In genomic region chr14:92960706-92961566, GRCh38 we compare ENCODE assay signal across 13 cellular contexts. TPM values are rescaled to one million over a fixed set of nuclear protein-coding genes. Genes with fewer than 3 reads are reported as not detected.
DNase-seq lines count a peak whose midpoint lies in the region; ATAC-seq and TF ChIP-seq lines count a peak whose summit lies in the region.
"Had no signal": no experiment of that assay in that cellular context is flagged by ENCODE, and none has a peak within 500 bp of the region (broad histone marks: within the 10 kb centered on the region; RNA-seq: fewer than 3 reads in every experiment).

No MANE protein-coding gene starts in this region.

- POLR2A ChIA-PET in SK-N-SH (lab: Yijun Ruan, JAX) = interaction anchor here (1.1 kb wide), 1 partner anchor 172 kb away, joined by 3 read pairs; no protein-coding TSS in a partner anchor

- H3K9me3 ChIP-seq in SK-N-SH = no peaks in the 10 kb centered on the region
- H3K9me3 ChIP-seq: mucosa of descending colon had no signal

- 73% methylated on average over 13 of the region's 18 CpGs for WGBS in SK-N-SH (ENCODE audit: low lambda C conversion rate)

- no peak for ATAC-seq in GM19463 (IDR thresholded peaks at IDR 0.05; ENCODE audit: unreplicated experiment)
- ATAC-seq: mucosa of descending colon had no signal

- no peaks in the 10 kb centered on the region for H3K9me2 ChIP-seq in SK-N-SH

- no peaks in the 10 kb centered on the region for H3K79me2 ChIP-seq in SK-N-SH (ENCODE audit: insufficient read depth)

- no peaks in the 10 kb centered on the region for H3K27me3 ChIP-seq in SK-N-SH (ENCODE audit: insufficient read depth)

- no peak overlapping the region for H3K9ac ChIP-seq in SK-N-SH

- H3K36me3 ChIP-seq in SK-N-SH (replicated peaks in 1 of 2; ENCODE audit: control insufficient read depth in 1 of 2, insufficient read depth in 2 of 2, low read length in 1 of 2) = peaks cover 0 to 4% of the 10 kb centered on the region in 2 experiments

- H4K20me1 ChIP-seq in SK-N-SH (ENCODE audit: insufficient read depth) = no peaks in the 10 kb centered on the region

- H3K4me3 ChIP-seq in SK-N-SH (ENCODE audit: low read depth in 2 of 2, low read length in 1 of 2) = no peak overlapping the region
- H3K4me3 ChIP-seq in fibroblast of the aortic adventitia (ENCODE audit: low read depth, low read length) = no peak overlapping the region
- H3K4me3 ChIP-seq: mucosa of descending colon had no signal

- no peak overlapping the region for H2AFZ ChIP-seq in SK-N-SH (ENCODE audit: low read depth)

- DNase-seq in NCI-H345 (lab: John Stamatoyannopoulos, UW) = peak; percentile 37
- DNase-seq in NCI-H345 treated with DMSO at 0.1 percent for 48 hours (lab: John Stamatoyannopoulos, UW; ENCODE audit: unreplicated experiment) = no peak
- no peak for DNase-seq in SK-N-SH
- DNase-seq in fibroblast of the aortic adventitia (ENCODE audit: low read depth) = peak; percentile 39
- peak in 1 of 49 donors; percentile 31 for DNase-seq in substantia nigra (lab: John Stamatoyannopoulos, UW)
- no peak for DNase-seq in HuH-7 (ENCODE audit: low spot score)
- DNase-seq in stimulated activated CD8-positive, alpha-beta memory T cell treated with anti-CD3 and anti-CD28 coated beads, Interleukin-4, amount 100 ng/mL, for 48 hours = no peak
- DNase-seq: activated naive CD8-positive, alpha-beta T cell treated with anti-CD3 and anti-CD28 coated beads, Interleukin-2, amount 10 ng/mL, durations not matched to agents 7 days and 5 days; DND-41; T-helper 9 cell had no signal

- H3K27ac ChIP-seq in SK-N-SH (ENCODE audit: low read depth in 2 of 2, low read length in 1 of 2) (peak overlapping the region in 1 of 2 experiments; percentile 97; a peak in 2 of 4 replicates), substantia nigra (ENCODE audit: low read depth, low read length, poor library complexity, severe bottlenecking) (peak overlapping the region; percentile 94)
- H3K27ac ChIP-seq: 22Rv1 had no signal

- no peak for TF ChIP-seq EP300 in SK-N-SH (IDR thresholded peaks at IDR 0.05; ENCODE audit: borderline replicate concordance in 1 of 2, low read depth in 1 of 2, low read length in 1 of 2)

- no peak for TF ChIP-seq CTCF in SK-N-SH (IDR thresholded peaks at IDR 0.05)
- TF ChIP-seq CTCF in fibroblast of the aortic adventitia (IDR thresholded peaks at IDR 0.05; ENCODE audit: insufficient read depth, low read length) = no peak

- TF ChIP-seq RAD21 in SK-N-SH (IDR thresholded peaks at IDR 0.05; ENCODE audit: low read length) = no peak

- CTCF ChIA-PET in SK-N-SH (lab: Yijun Ruan, JAX) = interaction anchor here (0.9 to 5.2 kb wide), 6 partner anchors 9 to 171 kb away, joined by 4 to 20 read pairs (median 10); no protein-coding TSS in a partner anchor

- H3F3A ChIP-seq in SK-N-SH (replicated peaks; ENCODE audit: insufficient read depth) = no peaks in the 10 kb centered on the region

- no peak overlapping the region; the same call in 1 of the 2 replicates for H3K4me2 ChIP-seq in SK-N-SH

- H3K4me1 ChIP-seq in SK-N-SH (ENCODE audit: control insufficient read depth in 1 of 2, insufficient read depth in 2 of 2, low read depth in 1 of 2, low read length in 1 of 2) = peaks cover 3 to 83% of the 10 kb centered on the region in 2 experiments; a peak in 3 of 4 replicates

TF ChIP-seq in SK-N-SH, 30 proteins besides CTCF, POLR2A, EP300 and RAD21:
- TF ChIP-seq TCF12 (IDR thresholded peaks at IDR 0.05) (peak; percentile 41; the same call in 1 of the 2 replicates), JUND (IDR thresholded peaks at IDR 0.05) (peak; percentile 61), RCOR1 (IDR thresholded peaks at IDR 0.05; ENCODE audit: low read length) (no peak), GABPA (IDR thresholded peaks at IDR 0.05; ENCODE audit: low read depth) (no peak), GATA2 (CRISPR knock-in tag; IDR thresholded peaks at IDR 0.05) (no peak), IRF3 (IDR thresholded peaks at IDR 0.05; ENCODE audit: low read depth, low read length) (no peak), YY1 (IDR thresholded peaks at IDR 0.05; ENCODE audit: low read depth) (no peak), FOSL2 (IDR thresholded peaks at IDR 0.05; ENCODE audit: borderline replicate concordance, low read depth) (peak; percentile 60; the same call in 1 of the 2 replicates), REST (IDR thresholded peaks at IDR 0.05; ENCODE audit: low read depth, low read length) (no peak), NFIC (IDR thresholded peaks at IDR 0.05; ENCODE audit: borderline replicate concordance) (no peak), MAX (IDR thresholded peaks at IDR 0.05; ENCODE audit: low read depth) (0 out of 2 replicates have a peak, but pooled peaks have one; percentile 19)

RNA-seq across cellular contexts. Expression of gene CHGA, which starts 38.0 kb away (rescaled TPM):
- polyA plus RNA-seq in SK-N-SH (2012; rRNA removed) = 5.6 and 11.7 TPM in 2 replicates
- polyA plus RNA-seq in SK-N-SH (2012; cell fraction: cytosol; rRNA removed) = 9.8 and 22.7 TPM in 2 replicates
- 6.0 and 15.7 TPM in 2 replicates for polyA plus RNA-seq in SK-N-SH (2012; cell fraction: nucleus; rRNA removed)
- total RNA-seq in fibroblast of the aortic adventitia (ENCODE audit: low replicate concordance) = 0.18 TPM in 1 of 2 replicates, not detected in the other
- total RNA-seq: activated naive CD8-positive, alpha-beta T cell treated with anti-CD3 and anti-CD28 coated beads, Interleukin-2, amount 10 ng/mL, durations not matched to agents 7 days and 5 days had no signal

Comparison
In these comparisons a context has a peak if more than half of its experiments do, and no peak if none do; other contexts are left out.
1. DNase-seq: peak in NCI-H345 (single experiment) and fibroblast of the aortic adventitia (single experiment); none in NCI-H345 treated with DMSO at 0.1 percent for 48 hours (single experiment), SK-N-SH (single experiment), HuH-7 (single experiment) and stimulated activated CD8-positive, alpha-beta memory T cell treated with anti-CD3 and anti-CD28 coated beads, Interleukin-4, amount 100 ng/mL, for 48 hours (single experiment).